9 cellular contexts compared by ENCODE assay signal in the genomic region with DNA sequence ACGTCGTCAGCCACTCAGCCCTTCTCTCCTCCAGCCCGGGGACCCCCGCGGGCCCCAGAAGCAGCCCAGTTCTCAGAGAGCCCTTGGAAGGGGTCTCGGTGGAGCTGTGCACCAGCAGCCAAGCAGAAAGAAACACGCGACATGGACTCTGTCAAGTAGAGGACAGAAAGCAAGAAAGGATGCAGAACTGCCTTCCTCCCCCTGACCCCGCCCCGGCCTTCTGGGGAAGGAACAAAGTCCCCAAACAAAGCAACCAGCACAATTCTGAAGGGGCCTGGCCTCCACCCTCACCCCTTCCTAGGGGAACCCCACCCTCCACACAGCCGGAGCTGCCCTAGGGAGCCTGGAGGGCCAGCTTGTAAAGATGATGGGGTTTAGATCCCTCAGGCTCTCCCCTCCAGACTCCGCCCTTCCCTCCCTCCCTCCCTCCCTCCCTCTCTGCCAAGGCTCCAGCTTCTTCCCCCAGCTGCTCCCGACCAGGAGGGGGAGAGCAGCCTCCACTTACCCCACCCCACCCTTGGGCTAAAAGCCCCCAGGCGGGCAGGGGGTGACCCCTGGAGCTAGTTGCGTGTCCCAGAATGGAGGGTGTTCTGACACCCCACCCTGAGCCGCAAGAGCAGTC. TPM values are rescaled to one million over a fixed set of nuclear protein-coding genes. Genes with fewer than 3 reads are reported as not detected.
DNase-seq lines count a peak whose midpoint lies in the region; ATAC-seq and TF ChIP-seq lines count a peak whose summit lies in the region.
"Had no signal": no experiment of that assay in that cellular context is flagged by ENCODE, and none has a peak within 500 bp of the region (broad histone marks: within the 10 kb centered on the region; RNA-seq: fewer than 3 reads in every experiment).

No MANE protein-coding gene starts in this region.

- peaks cover 4% of the 10 kb centered on the region for H3K36me3 Mint-ChIP-seq in T-helper 2 cell treated with Interferon-gamma antibody and Interleukin-4, amounts not matched to agents 5 μg/mL and 100 μg/mL, for 36 hours (ENCODE audit: low read depth)
- H3K36me3 Mint-ChIP-seq in stimulated activated effector memory CD8-positive, alpha-beta T cell treated with anti-CD3 and anti-CD28 coated beads, Interleukin-12 subunit alpha, Interleukin-12 subunit beta, amount 100 ng/mL, for 72 hours, result peaks cover 7% of the 10 kb centered on the region

- ATAC-seq in stimulated activated effector memory CD8-positive, alpha-beta T cell treated with anti-CD3 and anti-CD28 coated beads, Interleukin-12 subunit alpha, Interleukin-12 subunit beta, amount 100 ng/mL, for 72 hours, result no peak
- ATAC-seq in HG03520 (IDR thresholded peaks at IDR 0.05; ENCODE audit: unreplicated experiment), result no peak

- TF ChIP-seq POLR2A in NB4 (IDR thresholded peaks at IDR 0.05; ENCODE audit: extremely low read depth, insufficient read length) (no peak), esophagus muscularis mucosa (IDR thresholded peaks at IDR 0.05; ENCODE audit: low read depth) (no peak)

- TF ChIP-seq CTCF in NB4 (IDR thresholded peaks at IDR 0.05; ENCODE audit: low read depth, low read length) (no peak), esophagus muscularis mucosa (IDR thresholded peaks at IDR 0.05) (no peak)

- no peak overlapping the region for H3K4me3 ChIP-seq in NB4 (ENCODE audit: low read depth, low read length)
- H3K4me3 ChIP-seq in esophagus muscularis mucosa, result peak overlapping the region; percentile 29 to 55 (median 36)

- H3K27me3 ChIP-seq in esophagus muscularis mucosa, result peaks cover 0 to 8% (median 0%) of the 10 kb centered on the region in 4 donors

- H3K27ac ChIP-seq in esophagus muscularis mucosa (replicated peaks in 1 of 4), result peak overlapping the region; percentile 75 to 90 (median 82)

- peaks cover 26% of the 10 kb centered on the region for H3K27me3 Mint-ChIP-seq in T-helper 2 cell treated with Interferon-gamma antibody and Interleukin-4, amounts not matched to agents 5 μg/mL and 100 μg/mL, for 36 hours (ENCODE audit: low read depth)

- H3K4me3 Mint-ChIP-seq in T-helper 2 cell treated with Interferon-gamma antibody and Interleukin-4, amounts not matched to agents 5 μg/mL and 100 μg/mL, for 36 hours, result peak overlapping the region; percentile 55
- H3K4me3 Mint-ChIP-seq in stimulated activated effector memory CD8-positive, alpha-beta T cell treated with anti-CD3 and anti-CD28 coated beads, Interleukin-12 subunit alpha, Interleukin-12 subunit beta, amount 100 ng/mL, for 72 hours, result peak overlapping the region; percentile 5

- H3K36me3 ChIP-seq in esophagus muscularis mucosa, result peaks cover 5 to 23% (median 21%) of the 10 kb centered on the region in 4 donors

- H3K9me3 ChIP-seq in esophagus muscularis mucosa, result no peaks in the 10 kb centered on the region

- peak overlapping the region; percentile 68 for H3K27ac Mint-ChIP-seq in T-helper 2 cell treated with Interferon-gamma antibody and Interleukin-4, amounts not matched to agents 5 μg/mL and 100 μg/mL, for 36 hours
- no peak overlapping the region for H3K27ac Mint-ChIP-seq in stimulated activated effector memory CD8-positive, alpha-beta T cell treated with anti-CD3 and anti-CD28 coated beads, Interleukin-12 subunit alpha, Interleukin-12 subunit beta, amount 100 ng/mL, for 72 hours

- peaks cover 76 to 98% (median 96%) of the 10 kb centered on the region in 4 donors for H3K4me1 ChIP-seq in esophagus muscularis mucosa

- no peak for TF ChIP-seq EP300 in esophagus muscularis mucosa (IDR thresholded peaks at IDR 0.05)

- 61% methylated on average over 13 of the region's 16 CpGs for WGBS in esophagus muscularis mucosa

- intact Hi-C loops in esophagus muscularis mucosa (cut with DNase I), result no loop called here

- DNase-seq in T-helper 2 cell treated with Interferon-gamma antibody and Interleukin-4, amounts not matched to agents 5 μg/mL and 100 μg/mL, for 36 hours (ENCODE audit: low spot score), result no peak
- DNase-seq in T-helper 2 cell (no peak), NB4 (ENCODE audit: low read depth) (peak; percentile 56), esophagus muscularis mucosa (ENCODE audit: extremely low spot score) (no peak), COR-L47 (lab: John Stamatoyannopoulos, UW) (no peak), NCI-H2196 (lab: John Stamatoyannopoulos, UW; ENCODE audit: unreplicated experiment) (no peak)
- no peak for DNase-seq in stimulated activated effector memory CD8-positive, alpha-beta T cell treated with anti-CD3 and anti-CD28 coated beads, Interleukin-12 subunit alpha, Interleukin-12 subunit beta, amount 100 ng/mL, for 72 hours (ENCODE audit: low spot score in 2 of 2)
- DNase-seq: activated gamma-delta T cell had no signal

- H3K9me3 Mint-ChIP-seq in T-helper 2 cell treated with Interferon-gamma antibody and Interleukin-4, amounts not matched to agents 5 μg/mL and 100 μg/mL, for 36 hours, result no peaks in the 10 kb centered on the region
- H3K9me3 Mint-ChIP-seq in stimulated activated effector memory CD8-positive, alpha-beta T cell treated with anti-CD3 and anti-CD28 coated beads, Interleukin-12 subunit alpha, Interleukin-12 subunit beta, amount 100 ng/mL, for 72 hours, result no peaks in the 10 kb centered on the region

- peaks cover 29% of the 10 kb centered on the region for H3K4me1 Mint-ChIP-seq in T-helper 2 cell treated with Interferon-gamma antibody and Interleukin-4, amounts not matched to agents 5 μg/mL and 100 μg/mL, for 36 hours (ENCODE audit: low read depth)
- peaks cover 34% of the 10 kb centered on the region for H3K4me1 Mint-ChIP-seq in stimulated activated effector memory CD8-positive, alpha-beta T cell treated with anti-CD3 and anti-CD28 coated beads, Interleukin-12 subunit alpha, Interleukin-12 subunit beta, amount 100 ng/mL, for 72 hours

RNA-seq across cellular contexts. Expression of a gene that starts 7.8 kb away (rescaled TPM):
- total RNA-seq in esophagus muscularis mucosa, result 10 to 100 TPM; 11.9 to 20.2 (median 17.0) TPM

RNA-seq across cellular contexts. Expression of a gene that starts 21.7 kb away (rescaled TPM):
- 10 to 100 TPM; 21.4 to 27.6 (median 26.9) TPM for total RNA-seq in esophagus muscularis mucosa

RNA-seq across cellular contexts. Expression of a gene that starts 23.2 kb away (rescaled TPM):
- total RNA-seq in esophagus muscularis mucosa, result 10 to 100 TPM; 24.5 to 61.6 (median 29.6) TPM

RNA-seq across cellular contexts. Expression of a gene that starts 55.3 kb away (rescaled TPM):
- 10 to 100 TPM; 50.2 to 62.6 (median 56.6) TPM for total RNA-seq in esophagus muscularis mucosa

RNA-seq across cellular contexts. Expression of a gene that starts 55.3 kb away (rescaled TPM):
- total RNA-seq in esophagus muscularis mucosa, result 100 to 1,000 TPM in 1 of 4 donors, 10 to 100 TPM in 3; 29.1 to 144 (median 62.3) TPM
